23 cellular contexts compared by ENCODE assay signal in the genomic region with DNA sequence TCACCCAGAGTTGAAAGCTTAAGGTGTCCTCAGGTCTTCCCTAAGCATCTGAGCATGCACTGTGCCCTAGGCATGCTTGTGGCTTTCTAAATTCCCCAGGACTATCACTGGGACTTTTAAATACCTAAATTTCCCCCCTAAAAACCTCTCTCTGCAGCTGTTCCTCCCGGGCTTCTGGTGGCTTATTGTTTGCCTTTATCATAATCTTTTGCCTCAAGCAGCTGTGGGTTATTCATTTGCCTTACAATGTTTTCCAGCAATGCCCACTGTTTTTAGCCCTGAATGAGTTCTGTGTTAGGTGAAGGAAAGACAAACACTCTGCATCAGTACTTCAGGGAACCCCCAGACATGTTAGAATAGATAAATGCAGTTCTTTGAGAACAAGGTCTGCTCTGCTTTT.
"Had no signal": no experiment of that assay in that cellular context is flagged by ENCODE, and none has a peak within 500 bp of the region (broad histone marks: within the 10 kb centered on the region; RNA-seq: fewer than 3 reads in every experiment).

No MANE protein-coding gene starts in this region.

- H3K4me3 ChIP-seq: ascending aorta, body of pancreas, Peyer's patch had no signal

- H3K4me1 ChIP-seq: ascending aorta, body of pancreas, Peyer's patch had no signal

- H3K27ac ChIP-seq: ascending aorta, body of pancreas, Peyer's patch, RWPE1 had no signal

- H3K27me3 ChIP-seq: ascending aorta, body of pancreas, Peyer's patch had no signal

- H3K9me3 ChIP-seq: ascending aorta, body of pancreas, Peyer's patch had no signal

- DNase-seq: activated CD4-positive, alpha-beta T cell treated with anti-CD3 and anti-CD28 coated beads for 48 hours; activated CD4-positive, alpha-beta T cell treated with anti-CD3 and anti-CD28 coated beads, Interleukin-2, amount 50 U/mL, for 4 hours; activated CD8-positive, alpha-beta memory T cell treated with anti-CD3 and anti-CD28 coated beads, Interleukin-2, amount 50 U/mL, for 48 hours; activated CD8-positive, alpha-beta T cell treated with anti-CD3 and anti-CD28 coated beads, Interleukin-2, amount 10 ng/mL, durations not matched to agents 7 days and 5 days; activated effector memory CD4-positive, alpha-beta T cell treated with Interleukin-2 at 50 U/mL for 16 hours; activated naive CD4-positive, alpha-beta T cell treated with Interleukin-2 at 50 U/mL for 16 hours; activated naive CD8-positive, alpha-beta T cell treated with anti-CD3 and anti-CD28 coated beads, Interleukin-2, amount 50 U/mL, for 24 hours; activated T-cell treated with anti-CD3 and anti-CD28 coated beads, Interleukin-2, amount 50 U/mL, for 1 hour; amniotic stem cell; body of pancreas; KG1; NCI-H1694; NCI-H2029; NCI-H2107; NCI-H446; NCI-H524; NCI-H774; NK-92 treated with Interleukin-12 subunit alpha and Interleukin-12 subunit beta, amount 100 ng/mL, for 24 hours; OCI-M1; Peyer's patch; SHP77 had no signal

- H3K36me3 ChIP-seq: ascending aorta, Peyer's patch had no signal
